ENCODE assay signal across 8 cellular contexts in genomic region chr12:7092229-7092985, GRCh38. TPM values are rescaled to one million over a fixed set of nuclear protein-coding genes. Genes with fewer than 3 reads are reported as not detected.
DNase-seq lines count a peak whose midpoint lies in the region; ATAC-seq and TF ChIP-seq lines count a peak whose summit lies in the region.

TSS of gene C1R (minus strand) at chr12:7092445. CDS start at chr12:7092388, 57 bp downstream.

- TF ChIP-seq CTCF in colonic mucosa (IDR thresholded peaks at IDR 0.05), result peak; percentile 91

- H3K4me1 ChIP-seq in colonic mucosa, result no peaks in the 10 kb centered on the region

- H3K27ac ChIP-seq in colonic mucosa, result peak within 1 kb of the TSS; percentile 1

- peak within 1 kb of the TSS; percentile 44 for H3K4me3 ChIP-seq in colonic mucosa

- peak within 1 kb of the TSS; percentile 70 to 73 for H3K9ac ChIP-seq in colonic mucosa (ENCODE audit: low read depth in 2 of 2, low read length in 2 of 2)

- H3K27me3 ChIP-seq in colonic mucosa, result no peaks in the 10 kb centered on the region

- no peaks in the 10 kb centered on the region for H3K9me3 ChIP-seq in colonic mucosa

- H3K36me3 ChIP-seq in colonic mucosa, result no peaks in the 10 kb centered on the region

- intact Hi-C loops in colonic mucosa (cut with DNase I) (loop anchor here (5.0 kb wide), 1 partner anchor 170 kb away; no protein-coding TSS in a partner anchor), left colon (cut with DNase I, micrococcal nuclease) (no loop called here)

- ATAC-seq in left colon (peak; percentile 60), GM21576 (IDR thresholded peaks at IDR 0.05; ENCODE audit: unreplicated experiment) (no peak)

- peak; percentile 21 for DNase-seq in NCI-H2196 (lab: John Stamatoyannopoulos, UW; ENCODE audit: unreplicated experiment)
- DNase-seq in NCI-H2196 treated with DMSO at 0.1 percent for 48 hours (lab: John Stamatoyannopoulos, UW; ENCODE audit: unreplicated experiment), result no peak
- peak; percentile 55 for DNase-seq in NCI-H146 treated with DMSO at 0.1 percent for 48 hours (lab: John Stamatoyannopoulos, UW; ENCODE audit: unreplicated experiment)
- peak; percentile 64 to 76 for DNase-seq in activated CD4-positive, alpha-beta T cell treated with anti-CD3 and anti-CD28 coated beads for 4 hours
- DNase-seq in colonic mucosa, result peak; percentile 80
- DNase-seq in left colon, result peak; percentile 64 to 77
- peak; percentile 59 to 68 for DNase-seq in stimulated activated CD4-positive, alpha-beta T cell treated with anti-CD3 and anti-CD28 coated beads, Interleukin-1b, Interleukin-23, amount 100 ng/mL, for 4 hours (ENCODE audit: low read depth in 2 of 2)

RNA-seq across cellular contexts. Expression of gene C1R, which starts in this region (rescaled TPM):
- total RNA-seq in colonic mucosa, result 100 to 1,000 TPM in 1 of 2 donors, 10 to 100 TPM in 1; 40.1 to 104 TPM
- total RNA-seq in left colon, result 100 to 1,000 TPM in 1 of 2 donors, 10 to 100 TPM in 1; 63.1 to 129 TPM
